1 cellular context compared by ENCODE assay signal in the genomic region with DNA sequence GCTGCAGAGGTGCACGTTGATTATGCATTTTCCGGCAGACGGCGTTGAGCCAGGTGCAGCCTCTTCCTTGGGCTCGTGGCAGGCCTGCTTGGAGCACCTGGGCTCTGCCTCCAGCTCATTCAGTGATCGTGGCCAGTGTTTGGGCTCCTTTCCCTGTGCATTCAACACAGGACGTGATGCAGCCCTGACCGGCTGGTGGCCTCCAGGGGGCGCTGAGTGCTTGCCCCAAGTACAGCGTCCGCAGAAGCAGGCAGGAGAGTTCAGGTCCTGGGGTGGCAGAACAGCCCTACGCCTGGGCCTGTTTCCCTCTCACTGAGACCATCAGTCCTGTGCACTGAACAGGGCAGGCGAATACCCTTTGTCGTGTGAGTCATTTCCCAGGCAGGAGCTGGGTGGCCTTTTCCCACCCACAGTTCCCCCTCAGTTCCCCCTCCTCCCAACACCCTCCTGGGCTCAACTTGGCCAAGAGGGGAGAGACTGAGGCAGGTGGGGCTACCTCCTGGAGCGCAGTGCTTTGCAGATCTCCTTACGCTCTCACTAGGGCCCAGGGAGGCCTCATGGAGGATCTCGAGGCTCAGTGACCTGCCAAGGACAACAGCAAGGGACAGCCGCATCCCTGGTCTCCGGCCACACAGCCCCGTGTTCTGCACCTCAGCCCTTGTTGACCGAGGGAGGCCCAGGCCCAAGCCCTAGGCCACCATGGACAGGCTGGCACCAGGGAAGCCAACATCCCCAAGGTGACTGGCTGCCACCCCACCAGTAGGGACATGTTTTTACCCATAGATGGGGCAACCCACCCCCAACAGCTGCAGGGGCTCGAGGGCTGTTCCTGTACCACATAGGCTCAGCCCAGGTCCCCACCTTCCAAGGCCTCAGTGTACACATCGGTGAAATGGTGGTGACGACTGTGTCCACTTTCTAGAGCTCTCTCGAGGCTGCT.
TF ChIP-seq lines count a peak whose summit lies in the region.

No MANE protein-coding gene starts in this region.

TF ChIP-seq in HepG2, 621 proteins besides CTCF, POLR2A, EP300 and RAD21 (continued from another document and continues in another):
- no peak for TF ChIP-seq AHDC1 (CRISPR knock-in tag; IDR thresholded peaks at IDR 0.05; ENCODE audit: borderline replicate concordance)
- TF ChIP-seq PAXIP1 (CRISPR knock-in tag; conservative IDR thresholded peaks at IDR 0.05) = no peak
- TF ChIP-seq CCDC6 (CRISPR knock-in tag; IDR thresholded peaks at IDR 0.05) = no peak
- TF ChIP-seq KLF11 (CRISPR knock-in tag; IDR thresholded peaks at IDR 0.05) = no peak
- TF ChIP-seq ZKSCAN5 (CRISPR knock-in tag; IDR thresholded peaks at IDR 0.05) = no peak
- no peak for TF ChIP-seq CENPT (CRISPR knock-in tag; IDR thresholded peaks at IDR 0.05; ENCODE audit: low read depth)
- no peak for TF ChIP-seq HNRNPUL1 (IDR thresholded peaks at IDR 0.05; ENCODE audit: low read depth, low read length)
- peak; percentile 30; the same call in 1 of the 2 replicates for TF ChIP-seq GATAD2A (CRISPR knock-in tag; IDR thresholded peaks at IDR 0.05)
- TF ChIP-seq ZNF556 (CRISPR knock-in tag; IDR thresholded peaks at IDR 0.05; ENCODE audit: borderline replicate concordance) = no peak
- TF ChIP-seq, protein P1, sequence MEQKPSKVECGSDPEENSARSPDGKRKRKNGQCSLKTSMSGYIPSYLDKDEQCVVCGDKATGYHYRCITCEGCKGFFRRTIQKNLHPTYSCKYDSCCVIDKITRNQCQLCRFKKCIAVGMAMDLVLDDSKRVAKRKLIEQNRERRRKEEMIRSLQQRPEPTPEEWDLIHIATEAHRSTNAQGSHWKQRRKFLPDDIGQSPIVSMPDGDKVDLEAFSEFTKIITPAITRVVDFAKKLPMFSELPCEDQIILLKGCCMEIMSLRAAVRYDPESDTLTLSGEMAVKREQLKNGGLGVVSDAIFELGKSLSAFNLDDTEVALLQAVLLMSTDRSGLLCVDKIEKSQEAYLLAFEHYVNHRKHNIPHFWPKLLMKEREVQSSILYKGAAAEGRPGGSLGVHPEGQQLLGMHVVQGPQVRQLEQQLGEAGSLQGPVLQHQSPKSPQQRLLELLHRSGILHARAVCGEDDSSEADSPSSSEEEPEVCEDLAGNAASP (CRISPR knock-in tag; IDR thresholded peaks at IDR 0.05; ENCODE audit: borderline replicate concordance) = peak; percentile 67; the same call in 1 of the 2 replicates
- no peak for TF ChIP-seq NR2F6 (IDR thresholded peaks at IDR 0.05)
- no peak for TF ChIP-seq NR2F6 (CRISPR knock-in tag; IDR thresholded peaks at IDR 0.05)
- no peak for TF ChIP-seq ZNF720 (CRISPR knock-in tag; IDR thresholded peaks at IDR 0.05)
- no peak for TF ChIP-seq KLF15 (CRISPR knock-in tag; IDR thresholded peaks at IDR 0.05; ENCODE audit: borderline replicate concordance)
- no peak for TF ChIP-seq SP1 (IDR thresholded peaks at IDR 0.05)
- TF ChIP-seq SP1 (CRISPR knock-in tag; IDR thresholded peaks at IDR 0.05) = no peak; the same call in 1 of the 2 replicates
- TF ChIP-seq ZNF83 (CRISPR knock-in tag; IDR thresholded peaks at IDR 0.05; ENCODE audit: borderline replicate concordance) = no peak
- TF ChIP-seq UBTF (CRISPR knock-in tag; IDR thresholded peaks at IDR 0.05) = 0 out of 2 replicates have a peak, but pooled peaks have one; percentile 35
- no peak for TF ChIP-seq PCBP1 (IDR thresholded peaks at IDR 0.05; ENCODE audit: borderline replicate concordance, low read depth, low read length)
- no peak for TF ChIP-seq ZFY (CRISPR knock-in tag; IDR thresholded peaks at IDR 0.05)
- TF ChIP-seq ZC3H4 (CRISPR knock-in tag; IDR thresholded peaks at IDR 0.05; ENCODE audit: borderline replicate concordance) = no peak
- TF ChIP-seq TBP (CRISPR knock-in tag; IDR thresholded peaks at IDR 0.05) = no peak
- no peak for TF ChIP-seq FOXM1 (CRISPR knock-in tag; IDR thresholded peaks at IDR 0.05)
- TF ChIP-seq SMAD3 (CRISPR knock-in tag; IDR thresholded peaks at IDR 0.05) = no peak
- TF ChIP-seq GPN1 (CRISPR knock-in tag; IDR thresholded peaks at IDR 0.05; ENCODE audit: borderline replicate concordance) = no peak
- TF ChIP-seq HHEX (CRISPR knock-in tag; IDR thresholded peaks at IDR 0.05) = no peak
- TF ChIP-seq ZMYM2 (CRISPR knock-in tag; IDR thresholded peaks at IDR 0.05) = no peak
- TF ChIP-seq, protein P2, sequence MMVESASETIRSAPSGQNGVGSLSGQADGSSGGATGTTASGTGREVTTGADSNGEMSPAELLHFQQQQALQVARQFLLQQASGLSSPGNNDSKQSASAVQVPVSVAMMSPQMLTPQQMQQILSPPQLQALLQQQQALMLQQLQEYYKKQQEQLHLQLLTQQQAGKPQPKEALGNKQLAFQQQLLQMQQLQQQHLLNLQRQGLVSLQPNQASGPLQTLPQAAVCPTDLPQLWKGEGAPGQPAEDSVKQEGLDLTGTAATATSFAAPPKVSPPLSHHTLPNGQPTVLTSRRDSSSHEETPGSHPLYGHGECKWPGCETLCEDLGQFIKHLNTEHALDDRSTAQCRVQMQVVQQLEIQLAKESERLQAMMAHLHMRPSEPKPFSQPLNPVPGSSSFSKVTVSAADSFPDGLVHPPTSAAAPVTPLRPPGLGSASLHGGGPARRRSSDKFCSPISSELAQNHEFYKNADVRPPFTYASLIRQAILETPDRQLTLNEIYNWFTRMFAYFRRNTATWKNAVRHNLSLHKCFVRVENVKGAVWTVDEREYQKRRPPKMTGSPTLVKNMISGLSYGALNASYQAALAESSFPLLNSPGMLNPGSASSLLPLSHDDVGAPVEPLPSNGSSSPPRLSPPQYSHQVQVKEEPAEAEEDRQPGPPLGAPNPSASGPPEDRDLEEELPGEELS (CRISPR knock-in tag; IDR thresholded peaks at IDR 0.05) = no peak
- no peak for TF ChIP-seq DNMT1 (CRISPR knock-in tag; IDR thresholded peaks at IDR 0.05)
- no peak for TF ChIP-seq MTF1 (CRISPR knock-in tag; IDR thresholded peaks at IDR 0.05)
- no peak for TF ChIP-seq CENPX (CRISPR knock-in tag; IDR thresholded peaks at IDR 0.05)
- peak; percentile 65; the same call in 1 of the 2 replicates for TF ChIP-seq IRF2 (CRISPR knock-in tag; IDR thresholded peaks at IDR 0.05)
- 0 out of 2 replicates have a peak, but pooled peaks have one; percentile 34 for TF ChIP-seq ERF (CRISPR knock-in tag; IDR thresholded peaks at IDR 0.05)
- no peak for TF ChIP-seq ZNF737 (CRISPR knock-in tag; IDR thresholded peaks at IDR 0.05; ENCODE audit: borderline replicate concordance)
- TF ChIP-seq, protein P3, sequence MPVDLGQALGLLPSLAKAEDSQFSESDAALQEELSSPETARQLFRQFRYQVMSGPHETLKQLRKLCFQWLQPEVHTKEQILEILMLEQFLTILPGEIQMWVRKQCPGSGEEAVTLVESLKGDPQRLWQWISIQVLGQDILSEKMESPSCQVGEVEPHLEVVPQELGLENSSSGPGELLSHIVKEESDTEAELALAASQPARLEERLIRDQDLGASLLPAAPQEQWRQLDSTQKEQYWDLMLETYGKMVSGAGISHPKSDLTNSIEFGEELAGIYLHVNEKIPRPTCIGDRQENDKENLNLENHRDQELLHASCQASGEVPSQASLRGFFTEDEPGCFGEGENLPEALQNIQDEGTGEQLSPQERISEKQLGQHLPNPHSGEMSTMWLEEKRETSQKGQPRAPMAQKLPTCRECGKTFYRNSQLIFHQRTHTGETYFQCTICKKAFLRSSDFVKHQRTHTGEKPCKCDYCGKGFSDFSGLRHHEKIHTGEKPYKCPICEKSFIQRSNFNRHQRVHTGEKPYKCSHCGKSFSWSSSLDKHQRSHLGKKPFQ (CRISPR knock-in tag; IDR thresholded peaks at IDR 0.05; ENCODE audit: insufficient replicate concordance) = no peak
- TF ChIP-seq, protein P4, sequence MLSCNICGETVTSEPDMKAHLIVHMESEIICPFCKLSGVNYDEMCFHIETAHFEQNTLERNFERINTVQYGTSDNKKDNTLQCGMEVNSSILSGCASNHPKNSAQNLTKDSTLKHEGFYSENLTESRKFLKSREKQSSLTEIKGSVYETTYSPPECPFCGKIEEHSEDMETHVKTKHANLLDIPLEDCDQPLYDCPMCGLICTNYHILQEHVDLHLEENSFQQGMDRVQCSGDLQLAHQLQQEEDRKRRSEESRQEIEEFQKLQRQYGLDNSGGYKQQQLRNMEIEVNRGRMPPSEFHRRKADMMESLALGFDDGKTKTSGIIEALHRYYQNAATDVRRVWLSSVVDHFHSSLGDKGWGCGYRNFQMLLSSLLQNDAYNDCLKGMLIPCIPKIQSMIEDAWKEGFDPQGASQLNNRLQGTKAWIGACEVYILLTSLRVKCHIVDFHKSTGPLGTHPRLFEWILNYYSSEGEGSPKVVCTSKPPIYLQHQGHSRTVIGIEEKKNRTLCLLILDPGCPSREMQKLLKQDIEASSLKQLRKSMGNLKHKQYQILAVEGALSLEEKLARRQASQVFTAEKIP (CRISPR knock-in tag; IDR thresholded peaks at IDR 0.05; ENCODE audit: borderline replicate concordance) = no peak
- TF ChIP-seq ZNF747 (CRISPR knock-in tag; IDR thresholded peaks at IDR 0.05; ENCODE audit: borderline replicate concordance) = no peak
- TF ChIP-seq ZFP1 (CRISPR knock-in tag; IDR thresholded peaks at IDR 0.05) = no peak
- no peak for TF ChIP-seq ZFP37 (CRISPR knock-in tag; IDR thresholded peaks at IDR 0.05; ENCODE audit: borderline replicate concordance)
- TF ChIP-seq MIER3 (CRISPR knock-in tag; IDR thresholded peaks at IDR 0.05; ENCODE audit: borderline replicate concordance) = no peak
- TF ChIP-seq, protein P5, sequence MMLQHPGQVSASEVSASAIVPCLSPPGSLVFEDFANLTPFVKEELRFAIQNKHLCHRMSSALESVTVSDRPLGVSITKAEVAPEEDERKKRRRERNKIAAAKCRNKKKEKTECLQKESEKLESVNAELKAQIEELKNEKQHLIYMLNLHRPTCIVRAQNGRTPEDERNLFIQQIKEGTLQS (CRISPR knock-in tag; IDR thresholded peaks at IDR 0.05) = 0 out of 2 replicates have a peak, but pooled peaks have one; percentile 15
